Comparison of ENCODE assay signal across 1 cellular context in genomic region chr20:36745927-36746659, GRCh38.
TF ChIP-seq lines count a peak whose summit lies in the region.

Gene NDRG3, minus strand, starts transcription at chr20:36746090. Its CDS starts 24,355 bp downstream, at chr20:36721735.

TF ChIP-seq in HepG2, 621 proteins besides CTCF, POLR2A, EP300 and RAD21 (continued from another document and continues in another):
- TF ChIP-seq GMEB1 (CRISPR knock-in tag; IDR thresholded peaks at IDR 0.05; ENCODE audit: borderline replicate concordance) (peak; percentile 27; the same call in 1 of the 2 replicates), TOE1 (CRISPR knock-in tag; IDR thresholded peaks at IDR 0.05) (no peak), ZNF121 (CRISPR knock-in tag; IDR thresholded peaks at IDR 0.05) (no peak), LRRFIP1 (CRISPR knock-in tag; conservative IDR thresholded peaks at IDR 0.05) (no peak), ZNF501 (CRISPR knock-in tag; IDR thresholded peaks at IDR 0.05) (peak; percentile 20; the same call in 1 of the 2 replicates), ARNTL (CRISPR knock-in tag; IDR thresholded peaks at IDR 0.05) (0 out of 2 replicates have a peak, but pooled peaks have one; percentile 16), ZNF614 (CRISPR knock-in tag; IDR thresholded peaks at IDR 0.05; ENCODE audit: borderline replicate concordance) (0 out of 2 replicates have a peak, but pooled peaks have one; percentile 40), PPARG (CRISPR knock-in tag; conservative IDR thresholded peaks at IDR 0.05) (peak; percentile 22; the same call in 1 of the 2 replicates), ZIK1 (CRISPR knock-in tag; IDR thresholded peaks at IDR 0.05; ENCODE audit: borderline replicate concordance, low read depth) (no peak), JUND (CRISPR knock-in tag; IDR thresholded peaks at IDR 0.05) (no peak), ESRRA (CRISPR knock-in tag; IDR thresholded peaks at IDR 0.05; ENCODE audit: low read depth) (peak; percentile 77), CC2D1A (CRISPR knock-in tag; IDR thresholded peaks at IDR 0.05) (0 out of 2 replicates have a peak, but pooled peaks have one; percentile 34), ZNF44 (CRISPR knock-in tag; IDR thresholded peaks at IDR 0.05) (peak; percentile 70; the same call in 1 of the 2 replicates), TCF7L2 (IDR thresholded peaks at IDR 0.05; ENCODE audit: low read depth, low read length) (no peak), NFYC (CRISPR knock-in tag; IDR thresholded peaks at IDR 0.05) (no peak), SALL2 (CRISPR knock-in tag; IDR thresholded peaks at IDR 0.05) (peak; percentile 89), ATF7-NPFF (CRISPR knock-in tag; IDR thresholded peaks at IDR 0.05; ENCODE audit: low read depth) (peak; percentile 45), DMAP1 (CRISPR knock-in tag; IDR thresholded peaks at IDR 0.05) (peak; percentile 62), ERF (CRISPR knock-in tag; IDR thresholded peaks at IDR 0.05) (peak; percentile 23), ELF1 (CRISPR knock-in tag; IDR thresholded peaks at IDR 0.05) (no peak), POGZ (CRISPR knock-in tag; IDR thresholded peaks at IDR 0.05) (peak; percentile 12; the same call in 1 of the 2 replicates), ZNF878 (CRISPR knock-in tag; IDR thresholded peaks at IDR 0.05) (no peak), GLI4 (CRISPR knock-in tag; IDR thresholded peaks at IDR 0.05; ENCODE audit: borderline replicate concordance) (peak; percentile 72; the same call in 1 of the 2 replicates), ZKSCAN5 (CRISPR knock-in tag; IDR thresholded peaks at IDR 0.05) (no peak), ZNF75D (CRISPR knock-in tag; IDR thresholded peaks at IDR 0.05; ENCODE audit: borderline replicate concordance) (no peak), ZNF276 (CRISPR knock-in tag; IDR thresholded peaks at IDR 0.05; ENCODE audit: low read depth) (0 out of 2 replicates have a peak, but pooled peaks have one; percentile 41), KLF11 (CRISPR knock-in tag; IDR thresholded peaks at IDR 0.05) (no peak), ZSCAN9 (CRISPR knock-in tag; IDR thresholded peaks at IDR 0.05; ENCODE audit: borderline replicate concordance) (0 out of 2 replicates have a peak, but pooled peaks have one; percentile 18), FOXA1 (IDR thresholded peaks at IDR 0.05) (no peak), FOXA1 (CRISPR knock-in tag; IDR thresholded peaks at IDR 0.05) (no peak), ZNF317 (CRISPR knock-in tag; IDR thresholded peaks at IDR 0.05) (peak; percentile 67), MIER3 (CRISPR knock-in tag; IDR thresholded peaks at IDR 0.05; ENCODE audit: borderline replicate concordance) (peak; percentile 15; the same call in 1 of the 2 replicates), MEF2D (CRISPR knock-in tag; IDR thresholded peaks at IDR 0.05) (no peak), RBM39 (IDR thresholded peaks at IDR 0.05; ENCODE audit: low read depth, low read length, poor library complexity, severe bottlenecking) (no peak), RFXAP (CRISPR knock-in tag; IDR thresholded peaks at IDR 0.05; ENCODE audit: borderline replicate concordance) (peak; percentile 23), ZNF670 (CRISPR knock-in tag; IDR thresholded peaks at IDR 0.05; ENCODE audit: borderline replicate concordance) (no peak; the same call in 1 of the 2 replicates), TGIF2 (CRISPR knock-in tag; IDR thresholded peaks at IDR 0.05) (peak; percentile 14; the same call in 1 of the 2 replicates), TMF1 (CRISPR knock-in tag; IDR thresholded peaks at IDR 0.05; ENCODE audit: low read depth) (no peak), ZFYVE20 (CRISPR knock-in tag; IDR thresholded peaks at IDR 0.05; ENCODE audit: borderline replicate concordance, low read depth) (no peak), SIN3A (IDR thresholded peaks at IDR 0.05; ENCODE audit: borderline replicate concordance, low read depth, low read length) (peak; percentile 63; the same call in 1 of the 2 replicates), NONO (IDR thresholded peaks at IDR 0.05) (no peak), NONO (CRISPR knock-in tag; conservative IDR thresholded peaks at IDR 0.05) (no peak; the same call in 1 of the 2 replicates), GATAD2A (CRISPR knock-in tag; IDR thresholded peaks at IDR 0.05) (no peak), SAFB2 (CRISPR knock-in tag; IDR thresholded peaks at IDR 0.05; ENCODE audit: borderline replicate concordance, low read depth) (peak; percentile 81; the same call in 1 of the 2 replicates), ZSCAN30 (CRISPR knock-in tag; IDR thresholded peaks at IDR 0.05) (no peak), MTF2 (CRISPR knock-in tag; IDR thresholded peaks at IDR 0.05; ENCODE audit: borderline replicate concordance) (0 out of 2 replicates have a peak, but pooled peaks have one; percentile 36), PHF8 (CRISPR knock-in tag; IDR thresholded peaks at IDR 0.05) (peak; percentile 54), ATF6 (CRISPR knock-in tag; conservative IDR thresholded peaks at IDR 0.05) (peak; percentile 52; the same call in 1 of the 2 replicates), ZNF382 (CRISPR knock-in tag; IDR thresholded peaks at IDR 0.05; ENCODE audit: borderline replicate concordance) (no peak), FOXA3 (CRISPR knock-in tag; IDR thresholded peaks at IDR 0.05) (no peak), ZSCAN20 (CRISPR knock-in tag; IDR thresholded peaks at IDR 0.05; ENCODE audit: borderline replicate concordance) (peak; percentile 76; the same call in 1 of the 2 replicates), ZNF547 (CRISPR knock-in tag; IDR thresholded peaks at IDR 0.05) (peak; percentile 21; the same call in 1 of the 2 replicates), BORCS8-MEF2B (CRISPR knock-in tag; IDR thresholded peaks at IDR 0.05) (no peak), CREB1 (IDR thresholded peaks at IDR 0.05) (no peak), CREB1 (CRISPR knock-in tag; IDR thresholded peaks at IDR 0.05) (no peak), ZSCAN31 (CRISPR knock-in tag; IDR thresholded peaks at IDR 0.05; ENCODE audit: low read depth) (peak; percentile 76; the same call in 1 of the 2 replicates), ZNF563 (CRISPR knock-in tag; IDR thresholded peaks at IDR 0.05) (no peak)
- TF ChIP-seq, protein P1, sequence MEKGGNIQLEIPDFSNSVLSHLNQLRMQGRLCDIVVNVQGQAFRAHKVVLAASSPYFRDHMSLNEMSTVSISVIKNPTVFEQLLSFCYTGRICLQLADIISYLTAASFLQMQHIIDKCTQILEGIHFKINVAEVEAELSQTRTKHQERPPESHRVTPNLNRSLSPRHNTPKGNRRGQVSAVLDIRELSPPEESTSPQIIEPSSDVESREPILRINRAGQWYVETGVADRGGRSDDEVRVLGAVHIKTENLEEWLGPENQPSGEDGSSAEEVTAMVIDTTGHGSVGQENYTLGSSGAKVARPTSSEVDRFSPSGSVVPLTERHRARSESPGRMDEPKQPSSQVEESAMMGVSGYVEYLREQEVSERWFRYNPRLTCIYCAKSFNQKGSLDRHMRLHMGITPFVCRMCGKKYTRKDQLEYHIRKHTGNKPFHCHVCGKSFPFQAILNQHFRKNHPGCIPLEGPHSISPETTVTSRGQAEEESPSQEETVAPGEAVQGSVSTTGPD (CRISPR knock-in tag; IDR thresholded peaks at IDR 0.05): no peak
- TF ChIP-seq, protein P2, sequence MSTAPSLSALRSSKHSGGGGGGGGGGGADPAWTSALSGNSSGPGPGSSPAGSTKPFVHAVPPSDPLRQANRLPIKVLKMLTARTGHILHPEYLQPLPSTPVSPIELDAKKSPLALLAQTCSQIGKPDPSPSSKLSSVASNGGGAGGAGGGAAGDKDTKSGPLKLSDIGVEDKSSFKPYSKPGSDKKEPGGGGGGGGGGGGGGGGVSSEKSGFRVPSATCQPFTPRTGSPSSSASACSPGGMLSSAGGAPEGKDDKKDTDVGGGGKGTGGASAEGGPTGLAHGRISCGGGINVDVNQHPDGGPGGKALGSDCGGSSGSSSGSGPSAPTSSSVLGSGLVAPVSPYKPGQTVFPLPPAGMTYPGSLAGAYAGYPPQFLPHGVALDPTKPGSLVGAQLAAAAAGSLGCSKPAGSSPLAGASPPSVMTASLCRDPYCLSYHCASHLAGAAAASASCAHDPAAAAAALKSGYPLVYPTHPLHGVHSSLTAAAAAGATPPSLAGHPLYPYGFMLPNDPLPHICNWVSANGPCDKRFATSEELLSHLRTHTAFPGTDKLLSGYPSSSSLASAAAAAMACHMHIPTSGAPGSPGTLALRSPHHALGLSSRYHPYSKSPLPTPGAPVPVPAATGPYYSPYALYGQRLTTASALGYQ (CRISPR knock-in tag; IDR thresholded peaks at IDR 0.05): peak; percentile 42; the same call in 1 of the 2 replicates
- TF ChIP-seq, protein P3, sequence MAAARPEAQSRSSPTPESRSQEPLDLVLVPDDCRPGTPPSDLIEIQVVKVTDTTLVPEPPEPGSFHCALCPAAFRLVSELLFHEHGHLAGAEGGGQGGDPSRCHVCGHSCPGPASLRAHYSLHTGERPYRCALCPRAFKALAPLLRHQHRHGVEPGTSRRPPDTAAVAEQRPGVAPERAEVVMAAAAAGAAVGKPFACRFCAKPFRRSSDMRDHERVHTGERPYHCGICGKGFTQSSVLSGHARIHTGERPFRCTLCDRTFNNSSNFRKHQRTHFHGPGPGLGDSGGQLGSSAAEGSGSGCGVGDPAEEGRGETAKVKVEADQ (CRISPR knock-in tag; IDR thresholded peaks at IDR 0.05; ENCODE audit: borderline replicate concordance): no peak
- TF ChIP-seq, protein P4, sequence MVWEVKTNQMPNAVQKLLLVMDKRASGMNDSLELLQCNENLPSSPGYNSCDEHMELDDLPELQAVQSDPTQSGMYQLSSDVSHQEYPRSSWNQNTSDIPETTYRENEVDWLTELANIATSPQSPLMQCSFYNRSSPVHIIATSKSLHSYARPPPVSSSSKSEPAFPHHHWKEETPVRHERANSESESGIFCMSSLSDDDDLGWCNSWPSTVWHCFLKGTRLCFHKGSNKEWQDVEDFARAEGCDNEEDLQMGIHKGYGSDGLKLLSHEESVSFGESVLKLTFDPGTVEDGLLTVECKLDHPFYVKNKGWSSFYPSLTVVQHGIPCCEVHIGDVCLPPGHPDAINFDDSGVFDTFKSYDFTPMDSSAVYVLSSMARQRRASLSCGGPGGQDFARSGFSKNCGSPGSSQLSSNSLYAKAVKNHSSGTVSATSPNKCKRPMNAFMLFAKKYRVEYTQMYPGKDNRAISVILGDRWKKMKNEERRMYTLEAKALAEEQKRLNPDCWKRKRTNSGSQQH (CRISPR knock-in tag; IDR thresholded peaks at IDR 0.05; ENCODE audit: low read depth): 0 out of 2 replicates have a peak, but pooled peaks have one; percentile 73
